20 cellular contexts compared by ENCODE assay signal in the genomic region with DNA sequence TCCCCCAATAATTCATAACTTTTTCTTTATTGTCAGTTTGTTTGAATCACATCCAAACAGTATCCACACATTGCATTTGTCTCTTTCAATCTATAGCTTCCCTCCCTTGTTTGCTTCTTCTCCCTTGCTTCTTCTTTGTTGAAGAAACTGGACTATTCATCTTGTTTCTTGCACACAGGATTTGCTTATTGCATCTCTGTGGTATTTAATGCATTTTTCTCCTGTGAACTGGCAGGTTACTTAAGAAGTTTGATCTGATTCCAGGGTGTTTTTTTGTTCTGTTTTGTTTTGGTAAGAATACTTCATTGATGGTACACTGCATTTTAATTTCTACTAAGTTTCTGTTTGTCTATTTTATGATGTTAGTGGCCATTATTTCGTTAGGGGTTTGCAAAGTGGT.
DNase-seq lines count a peak whose midpoint lies in the region; ATAC-seq, FAIRE-seq and TF ChIP-seq lines count a peak whose summit lies in the region.
"Had no signal": no experiment of that assay in that cellular context is flagged by ENCODE, and none has a peak within 500 bp of the region (broad histone marks: within the 10 kb centered on the region; RNA-seq: fewer than 3 reads in every experiment).

No MANE protein-coding gene starts in this region.

- no peak overlapping the region for H3K9ac ChIP-seq in astrocyte (ENCODE audit: low read length)

- H3K4me3 Mint-ChIP-seq in astrocyte (ENCODE audit: unreplicated experiment), result no peak overlapping the region
- H3K4me3 Mint-ChIP-seq: activated B cell treated with CpG ODN at 0.5 μM for 24 hours, natural killer cell, type B pancreatic cell had no signal

- H4K20me1 ChIP-seq in astrocyte (ENCODE audit: insufficient read depth, low read length), result no peaks in the 10 kb centered on the region

- no peak for TF ChIP-seq EP300 in A549 (IDR thresholded peaks at IDR 0.05)

- peak overlapping the region; percentile 27; the same call in 2 of the 3 replicates for H3K4me2 ChIP-seq in A549
- H3K4me2 ChIP-seq in astrocyte (ENCODE audit: low read length), result peak overlapping the region; percentile 53

- WGBS in A549 (ENCODE audit: missing lambda C conversion rate), result 48% methylated on average over 1 of the region's 1 CpG

- DNase-seq in A549 (ENCODE audit: low read depth in 1 of 2, low spot score in 1 of 2) (no peak), H54 (ENCODE audit: insufficient read length, low spot score) (no peak), astrocyte (ENCODE audit: low read depth) (peak; percentile 90), foreskin fibroblast (peak; percentile 62 to 84), NCI-H1930 (lab: John Stamatoyannopoulos, UW) (no peak), D721Med (ENCODE audit: insufficient read length, low spot score) (no peak)
- DNase-seq: activated B cell treated with CpG ODN at 0.5 μM for 24 hours; activated naive CD4-positive, alpha-beta T cell; DMS 273 treated with DMSO at 0.1 percent for 48 hours; hippocampal formation; left ventricle myocardium superior; natural killer cell; NCI-H187 treated with DMSO at 0.1 percent for 48 hours; NCI-H774; stimulated activated CD4-positive, alpha-beta T cell treated with anti-CD3 and anti-CD28 coated beads, Interleukin-4, amount 100 ng/mL, for 1 hour; T-helper 1 cell had no signal

- no peaks in the 10 kb centered on the region for H3K9me3 Mint-ChIP-seq in astrocyte (ENCODE audit: unreplicated experiment)
- H3K9me3 Mint-ChIP-seq: type B pancreatic cell had no signal

- no peaks in the 10 kb centered on the region for H3K27me3 ChIP-seq in astrocyte (ENCODE audit: insufficient read depth, low read length)
- H3K27me3 ChIP-seq: right atrium auricular region had no signal

- H3K27me3 Mint-ChIP-seq in astrocyte (ENCODE audit: low read depth, unreplicated experiment), result no peaks in the 10 kb centered on the region
- H3K27me3 Mint-ChIP-seq: activated B cell treated with CpG ODN at 0.5 μM for 24 hours, type B pancreatic cell had no signal

- no peak for TF ChIP-seq CTCF in A549 (IDR thresholded peaks at IDR 0.05)
- no peak for TF ChIP-seq CTCF in astrocyte (IDR thresholded peaks at IDR 0.05; ENCODE audit: insufficient read depth, low read depth, low read length)
- no peak for TF ChIP-seq CTCF in foreskin fibroblast (IDR thresholded peaks at IDR 0.05; ENCODE audit: low read depth, low read length)
- no peak for TF ChIP-seq CTCF in D721Med (IDR thresholded peaks at IDR 0.05; ENCODE audit: insufficient read depth, missing control alignments)

- H3K36me3 ChIP-seq in astrocyte (ENCODE audit: insufficient read depth, low read length), result no peaks in the 10 kb centered on the region
- H3K36me3 ChIP-seq: right atrium auricular region had no signal

- H3K79me2 ChIP-seq in astrocyte (ENCODE audit: insufficient read depth, low read length), result no peaks in the 10 kb centered on the region

- no peaks in the 10 kb centered on the region for H3K36me3 Mint-ChIP-seq in astrocyte (ENCODE audit: low read depth, unreplicated experiment)
- H3K36me3 Mint-ChIP-seq: natural killer cell had no signal

- H2AFZ ChIP-seq in astrocyte (ENCODE audit: low read depth, low read length), result no peak overlapping the region

- no peak overlapping the region for H3K4me3 ChIP-seq in A549
- H3K4me3 ChIP-seq in astrocyte (ENCODE audit: insufficient read depth, low read depth, low read length), result no peak overlapping the region
- no peak overlapping the region for H3K4me3 ChIP-seq in foreskin fibroblast (ENCODE audit: low read depth in 1 of 2, low read length in 2 of 2)
- H3K4me3 ChIP-seq: right atrium auricular region had no signal

- FAIRE-seq in A549 (lab: Jason Lieb, UNC), result no peak
- peak; percentile 96 for FAIRE-seq in H54 (lab: Jason Lieb, UNC)
- peak; percentile 54 for FAIRE-seq in astrocyte (lab: Jason Lieb, UNC)
- no peak for FAIRE-seq in D721Med (lab: Jason Lieb, UNC)

- no peak for ATAC-seq in A549
- ATAC-seq in HG03175 (IDR thresholded peaks at IDR 0.05; ENCODE audit: unreplicated experiment), result no peak
- no peak for ATAC-seq in GM21737 (IDR thresholded peaks at IDR 0.05; ENCODE audit: unreplicated experiment)
- ATAC-seq: left ventricle myocardium superior, natural killer cell had no signal

- H3K4me1 ChIP-seq in A549, result peaks cover 59% of the 10 kb centered on the region
- peaks cover 16% of the 10 kb centered on the region for H3K4me1 ChIP-seq in astrocyte (ENCODE audit: insufficient read depth, low read length)
- H3K4me1 ChIP-seq: right atrium auricular region had no signal

- H3K4me1 Mint-ChIP-seq in astrocyte (ENCODE audit: low read depth, unreplicated experiment), result peaks cover 13% of the 10 kb centered on the region

- H3K9me3 ChIP-seq in A549 (no peaks in the 10 kb centered on the region), astrocyte (ENCODE audit: insufficient read depth, low read depth, low read length) (no peaks in the 10 kb centered on the region)
- H3K9me3 ChIP-seq: right atrium auricular region had no signal

- no peak overlapping the region for H3K27ac ChIP-seq in A549
- peak overlapping the region; percentile 23 for H3K27ac ChIP-seq in astrocyte (ENCODE audit: low read depth, low read length)
- H3K27ac ChIP-seq: right atrium auricular region had no signal

- CTCF ChIA-PET in A549 (lab: Yijun Ruan, JAX), result interaction anchor here (0.9 kb wide), 1 partner anchor 49 kb away, joined by 3 read pairs; no protein-coding TSS in a partner anchor

- TF ChIP-seq POLR2A in A549 (IDR thresholded peaks at IDR 0.05; ENCODE audit: low read length) (no peak), H54 (IDR thresholded peaks at IDR 0.05; ENCODE audit: low read depth, low read length) (no peak)

- peak overlapping the region; percentile 54 for H3K27ac Mint-ChIP-seq in astrocyte (ENCODE audit: unreplicated experiment)
- H3K27ac Mint-ChIP-seq: activated B cell treated with CpG ODN at 0.5 μM for 24 hours, natural killer cell, type B pancreatic cell had no signal

- POLR2A ChIA-PET in A549 (lab: Yijun Ruan, JAX), result no interaction called here

- no peak for TF ChIP-seq RAD21 in A549 (conservative IDR thresholded peaks at IDR 0.05 in 1 of 2, IDR thresholded peaks at IDR 0.05 in 1 of 2)

TF ChIP-seq in A549, 52 proteins besides CTCF, POLR2A, EP300 and RAD21:
- TF ChIP-seq SREBF2 (IDR thresholded peaks at IDR 0.05), result no peak
- no peak for TF ChIP-seq ZC3H11A (IDR thresholded peaks at IDR 0.05)
- TF ChIP-seq MAZ (IDR thresholded peaks at IDR 0.05; ENCODE audit: borderline replicate concordance, low read depth, low read length), result no peak
- no peak for TF ChIP-seq BHLHE40 (IDR thresholded peaks at IDR 0.05; ENCODE audit: low read depth, low read length)
- no peak for TF ChIP-seq ESRRA (IDR thresholded peaks at IDR 0.05; ENCODE audit: borderline replicate concordance, low read length)
- TF ChIP-seq ZFP36 (IDR thresholded peaks at IDR 0.05; ENCODE audit: borderline replicate concordance, partially characterized antibody), result no peak
- no peak for TF ChIP-seq RARB (CRISPR knock-in tag; IDR thresholded peaks at IDR 0.05)
- no peak for TF ChIP-seq TP53 (CRISPR knock-in tag; IDR thresholded peaks at IDR 0.05)
- no peak for TF ChIP-seq NPAS2 (CRISPR knock-in tag; IDR thresholded peaks at IDR 0.05; ENCODE audit: borderline replicate concordance)
- no peak for TF ChIP-seq CHD2 (IDR thresholded peaks at IDR 0.05; ENCODE audit: low read length, partially characterized antibody)
- TF ChIP-seq HOXB13 (CRISPR knock-in tag; IDR thresholded peaks at IDR 0.05; ENCODE audit: low read depth), result no peak
- TF ChIP-seq, protein P1, sequence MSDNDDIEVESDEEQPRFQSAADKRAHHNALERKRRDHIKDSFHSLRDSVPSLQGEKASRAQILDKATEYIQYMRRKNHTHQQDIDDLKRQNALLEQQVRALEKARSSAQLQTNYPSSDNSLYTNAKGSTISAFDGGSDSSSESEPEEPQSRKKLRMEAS (IDR thresholded peaks at IDR 0.05), result no peak
- TF ChIP-seq, protein P2, sequence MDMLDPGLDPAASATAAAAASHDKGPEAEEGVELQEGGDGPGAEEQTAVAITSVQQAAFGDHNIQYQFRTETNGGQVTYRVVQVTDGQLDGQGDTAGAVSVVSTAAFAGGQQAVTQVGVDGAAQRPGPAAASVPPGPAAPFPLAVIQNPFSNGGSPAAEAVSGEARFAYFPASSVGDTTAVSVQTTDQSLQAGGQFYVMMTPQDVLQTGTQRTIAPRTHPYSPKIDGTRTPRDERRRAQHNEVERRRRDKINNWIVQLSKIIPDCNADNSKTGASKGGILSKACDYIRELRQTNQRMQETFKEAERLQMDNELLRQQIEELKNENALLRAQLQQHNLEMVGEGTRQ (IDR thresholded peaks at IDR 0.05), result no peak
- no peak for TF ChIP-seq POLR2AphosphoS2 (conservative IDR thresholded peaks at IDR 0.05; ENCODE audit: low read length)
- TF ChIP-seq FOSB (CRISPR knock-in tag; IDR thresholded peaks at IDR 0.05), result no peak
- TF ChIP-seq JUN (IDR thresholded peaks at IDR 0.05), result no peak
- no peak for TF ChIP-seq EHMT2 (IDR thresholded peaks at IDR 0.05; ENCODE audit: low read depth)
- TF ChIP-seq, protein P3, sequence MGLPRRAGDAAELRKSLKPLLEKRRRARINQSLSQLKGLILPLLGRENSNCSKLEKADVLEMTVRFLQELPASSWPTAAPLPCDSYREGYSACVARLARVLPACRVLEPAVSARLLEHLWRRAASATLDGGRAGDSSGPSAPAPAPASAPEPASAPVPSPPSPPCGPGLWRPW (IDR thresholded peaks at IDR 0.05), result no peak

Comparison
In these comparisons a context has a peak if more than half of its experiments do, and no peak if none do; other contexts are left out.
1. DNase-seq: peak in astrocyte (single experiment) and foreskin fibroblast (2 of 2); none in A549 (0 of 2), H54 (single experiment), NCI-H1930 (0 of 2) and D721Med (single experiment).